In genomic region chr16:3165111-3165822, GRCh38 we compare ENCODE assay signal across 9 cellular contexts. TPM values are rescaled to one million over a fixed set of nuclear protein-coding genes. Genes with fewer than 3 reads are reported as not detected.
DNase-seq lines count a peak whose midpoint lies in the region; ATAC-seq and TF ChIP-seq lines count a peak whose summit lies in the region.
"Had no signal": no experiment of that assay in that cellular context is flagged by ENCODE, and none has a peak within 500 bp of the region (broad histone marks: within the 10 kb centered on the region; RNA-seq: fewer than 3 reads in every experiment).

No MANE protein-coding gene starts in this region.

- H2AFZ ChIP-seq in MM.1S (ENCODE audit: low read length): peak overlapping the region; percentile 84

- H3K4me1 ChIP-seq in DOHH2 (ENCODE audit: control insufficient read depth, low read length) (peaks cover 19% of the 10 kb centered on the region), MM.1S (ENCODE audit: low read length) (no peaks in the 10 kb centered on the region), psoas muscle (peaks cover 4% of the 10 kb centered on the region)
- H3K4me1 ChIP-seq in effector memory CD4-positive, alpha-beta T cell (ENCODE audit: control insufficient read depth, insufficient read depth, low read length, poor library complexity, severe bottlenecking): peaks cover 7% of the 10 kb centered on the region

- no peak overlapping the region for H3K9ac ChIP-seq in MM.1S (ENCODE audit: low read length)

- H3K9me2 ChIP-seq in DOHH2 (replicated peaks; ENCODE audit: control insufficient read depth, low read length) (no peaks in the 10 kb centered on the region), MM.1S (replicated peaks; ENCODE audit: insufficient read depth, low read length) (no peaks in the 10 kb centered on the region)

- WGBS in psoas muscle, 3 donors: 85 to 90% (median 86%) methylated on average over 12 of the region's 12 CpGs

- H3K27me3 ChIP-seq in DOHH2 (ENCODE audit: control insufficient read depth, low read length): peaks cover 9% of the 10 kb centered on the region
- H3K27me3 ChIP-seq in MM.1S (replicated peaks; ENCODE audit: insufficient read depth, low read length): peaks cover 55% of the 10 kb centered on the region
- H3K27me3 ChIP-seq in effector memory CD4-positive, alpha-beta T cell (replicated peaks; ENCODE audit: control insufficient read depth, insufficient read depth, low read length, poor library complexity, severe bottlenecking): no peaks in the 10 kb centered on the region
- H3K27me3 ChIP-seq in psoas muscle (ENCODE audit: insufficient read depth in 3 of 3, low read length in 2 of 3): peaks cover 0 to 49% (median 14%) of the 10 kb centered on the region in 3 donors

- H3K4me2 ChIP-seq in DOHH2 (ENCODE audit: low read length) (peak overlapping the region; percentile 65), MM.1S (ENCODE audit: low read depth, low read length) (peak overlapping the region; percentile 83)

- H3K79me2 ChIP-seq in DOHH2 (ENCODE audit: control insufficient read depth, low read length) (no peaks in the 10 kb centered on the region), MM.1S (ENCODE audit: low read length) (no peaks in the 10 kb centered on the region)

- peak in 1 of 4 donors; percentile 29 for ATAC-seq in psoas muscle
- ATAC-seq in HG03521 (IDR thresholded peaks at IDR 0.05; ENCODE audit: unreplicated experiment): no peak

- H3K27ac ChIP-seq in DOHH2 (ENCODE audit: low read depth, low read length) (no peak overlapping the region), MM.1S (ENCODE audit: low read length) (no peak overlapping the region), psoas muscle (no peak overlapping the region)
- no peak overlapping the region for H3K27ac ChIP-seq in effector memory CD4-positive, alpha-beta T cell (ENCODE audit: insufficient read depth, low read length, poor library complexity, severe bottlenecking)
- H3K27ac ChIP-seq: epithelial cell of prostate had no signal

- DNase-seq in MM.1S (no peak), psoas muscle (no peak), NCI-H82 treated with DMSO at 0.1 percent for 48 hours (lab: John Stamatoyannopoulos, UW; ENCODE audit: unreplicated experiment) (no peak), SHP77 (lab: John Stamatoyannopoulos, UW) (no peak)
- no peak for DNase-seq in effector memory CD4-positive, alpha-beta T cell
- DNase-seq in stimulated activated naive CD4-positive, alpha-beta T cell (lab: John Stamatoyannopoulos, UW): no peak

- H3K9me3 ChIP-seq in DOHH2 (ENCODE audit: control insufficient read depth, insufficient read depth, low read length): no peaks in the 10 kb centered on the region
- no peaks in the 10 kb centered on the region for H3K9me3 ChIP-seq in MM.1S (replicated peaks; ENCODE audit: insufficient read depth, low read length)
- H3K9me3 ChIP-seq in effector memory CD4-positive, alpha-beta T cell (ENCODE audit: control insufficient read depth, low read length): no peaks in the 10 kb centered on the region
- H3K9me3 ChIP-seq in psoas muscle: no peaks in the 10 kb centered on the region

- no peaks in the 10 kb centered on the region; the same call in 1 of the 2 replicates for H3F3A ChIP-seq in DOHH2 (ENCODE audit: control insufficient read depth, insufficient read depth)
- H3F3A ChIP-seq in MM.1S (ENCODE audit: insufficient read depth, low read length): no peaks in the 10 kb centered on the region; the same call in 1 of the 2 replicates

- H4K20me1 ChIP-seq in DOHH2 (ENCODE audit: control insufficient read depth, insufficient read depth, low read depth, low read length) (no peaks in the 10 kb centered on the region), MM.1S (ENCODE audit: insufficient read depth, low read length) (no peaks in the 10 kb centered on the region)

- no peaks in the 10 kb centered on the region for H3K36me3 ChIP-seq in DOHH2 (ENCODE audit: control insufficient read depth, low read length)
- no peaks in the 10 kb centered on the region for H3K36me3 ChIP-seq in MM.1S (replicated peaks; ENCODE audit: insufficient read depth, low read length)
- no peaks in the 10 kb centered on the region for H3K36me3 ChIP-seq in effector memory CD4-positive, alpha-beta T cell (ENCODE audit: control insufficient read depth, insufficient read depth, low read length)
- H3K36me3 ChIP-seq in psoas muscle (ENCODE audit: insufficient read depth in 1 of 2, low read depth in 1 of 2): no peaks in the 10 kb centered on the region

- H3K4me3 ChIP-seq in DOHH2 (ENCODE audit: low read length) (peak overlapping the region; percentile 53), MM.1S (ENCODE audit: low read length) (peak overlapping the region; percentile 53), psoas muscle (peak overlapping the region; percentile 52)
- H3K4me3 ChIP-seq in effector memory CD4-positive, alpha-beta T cell (ENCODE audit: insufficient read depth, low read depth, low read length, poor library complexity, severe bottlenecking): peak overlapping the region; percentile 26

- TF ChIP-seq CTCF in DOHH2 (IDR thresholded peaks at IDR 0.05; ENCODE audit: low read depth, low read length, poor library complexity, severe bottlenecking): no peak
- TF ChIP-seq CTCF in MM.1S (IDR thresholded peaks at IDR 0.05; ENCODE audit: low read length): no peak
- no peak for TF ChIP-seq CTCF in psoas muscle (IDR thresholded peaks at IDR 0.05)

- intact Hi-C loops in psoas muscle (cut with DNase I): loop anchor here in 1 of 2 donors (5.0 kb wide), 2 partner anchors 38 to 108 kb away; no protein-coding TSS in a partner anchor

RNA-seq across cellular contexts. Expression of gene OR1F1, which starts 22.7 kb away (rescaled TPM):
- total RNA-seq in psoas muscle: not detected
- not detected for polyA plus RNA-seq in psoas muscle

RNA-seq across cellular contexts. Expression of gene ZNF213, which starts 30.4 kb away (rescaled TPM):
- total RNA-seq in psoas muscle: 10 to 100 TPM in 1 of 4 donors, 1 to 10 TPM in 3; 8.1 to 11.6 (median 9.2) TPM
- polyA plus RNA-seq in psoas muscle: 10 to 100 TPM in 2 of 3 donors, 1 to 10 TPM in 1; 7.9 to 19.1 (median 18.9) TPM

RNA-seq across cellular contexts. Expression of gene ZNF205, which starts 52.9 kb away (rescaled TPM):
- total RNA-seq in psoas muscle: 1 to 10 TPM; 1.8 to 4.1 (median 1.9) TPM
- polyA plus RNA-seq in psoas muscle: 1 to 10 TPM; 1.9 to 5.4 (median 4.6) TPM
